In genomic region chr6:7129360-7129759, GRCh38 we compare ENCODE assay signal across 11 cellular contexts. TPM values are rescaled to one million over a fixed set of nuclear protein-coding genes. Genes with fewer than 3 reads are reported as not detected.
DNase-seq lines count a peak whose midpoint lies in the region; ATAC-seq and TF ChIP-seq lines count a peak whose summit lies in the region.
"Had no signal": no experiment of that assay in that cellular context is flagged by ENCODE, and none has a peak within 500 bp of the region (broad histone marks: within the 10 kb centered on the region; RNA-seq: fewer than 3 reads in every experiment).

No MANE protein-coding gene starts in this region.

- peaks cover 51% of the 10 kb centered on the region for H3K4me1 ChIP-seq in CD8-positive, alpha-beta T cell (ENCODE audit: insufficient read depth, low read length)
- H3K4me1 ChIP-seq in PC-3 (ENCODE audit: insufficient read depth, low read length), result peaks cover 22% of the 10 kb centered on the region

- 0 out of 2 replicates have a peak overlapping the region, but pooled peaks have one; percentile 27 for H3K4me2 ChIP-seq in PC-3 (ENCODE audit: low read length)

- H3K27me3 Mint-ChIP-seq in CD8-positive, alpha-beta T cell (ENCODE audit: low read depth), result no peaks in the 10 kb centered on the region
- no peaks in the 10 kb centered on the region for H3K27me3 Mint-ChIP-seq in progenitor cell of endocrine pancreas

- peaks cover 28% of the 10 kb centered on the region for H3K36me3 Mint-ChIP-seq in CD8-positive, alpha-beta T cell
- peaks cover 7% of the 10 kb centered on the region for H3K36me3 Mint-ChIP-seq in progenitor cell of endocrine pancreas (ENCODE audit: insufficient read depth)

- no peaks in the 10 kb centered on the region for H3K9me3 ChIP-seq in CD8-positive, alpha-beta T cell (ENCODE audit: low read length)
- no peaks in the 10 kb centered on the region for H3K9me3 ChIP-seq in PC-3 (ENCODE audit: low read length)

- TF ChIP-seq CTCF in CD8-positive, alpha-beta T cell (IDR thresholded peaks at IDR 0.05), result no peak
- TF ChIP-seq CTCF in PC-3 (conservative IDR thresholded peaks at IDR 0.05; ENCODE audit: low read depth, low read length), result no peak
- TF ChIP-seq CTCF in epithelial cell of esophagus (IDR thresholded peaks at IDR 0.05; ENCODE audit: insufficient read depth, low read depth, low read length, missing control alignments), result no peak
- TF ChIP-seq CTCF in progenitor cell of endocrine pancreas (IDR thresholded peaks at IDR 0.05; ENCODE audit: unreplicated experiment), result no peak

- no peaks in the 10 kb centered on the region for H3F3A ChIP-seq in PC-3 (ENCODE audit: low read length, unreplicated experiment)

- H3K27ac Mint-ChIP-seq in CD8-positive, alpha-beta T cell, result peak overlapping the region; percentile 74
- peak overlapping the region; percentile 93 for H3K27ac Mint-ChIP-seq in progenitor cell of endocrine pancreas

- H3K27ac ChIP-seq in CD8-positive, alpha-beta T cell (ENCODE audit: low read depth, low read length), result no peak overlapping the region
- peak overlapping the region; percentile 68 for H3K27ac ChIP-seq in PC-3 (ENCODE audit: low read length)

- H3K9me2 ChIP-seq in PC-3 (replicated peaks; ENCODE audit: low read length), result no peaks in the 10 kb centered on the region

- CTCF ChIA-PET in CD8-positive, alpha-beta T cell (lab: Charles Lee), result interaction anchor here (2.1 kb wide), 1 partner anchor 17 kb away, joined by 7 read pairs; no protein-coding TSS in a partner anchor
- CTCF ChIA-PET in PC-3 (lab: Charles Lee), result no interaction called here

- DNase-seq in CD8-positive, alpha-beta T cell, result no peak
- DNase-seq in PC-3 (peak; percentile 50), epithelial cell of esophagus (ENCODE audit: low read depth) (peak; percentile 89), progenitor cell of endocrine pancreas (ENCODE audit: low spot score, unreplicated experiment) (no peak), NCI-H2107 (lab: John Stamatoyannopoulos, UW) (no peak), hepatic stellate cell (ENCODE audit: low spot score) (no peak), germinal center (ENCODE audit: low spot score) (no peak)
- DNase-seq: DMS153; NCI-H345; stimulated activated CD4-positive, alpha-beta T cell treated with anti-CD3 and anti-CD28 coated beads, Interleukin-1b, Interleukin-23, amount 100 ng/mL, for 48 hours had no signal

- intact Hi-C loops in CD8-positive, alpha-beta T cell (cut with DNase I, micrococcal nuclease), result loop anchor here in 1 of 2 experiments (1.0 to 2.0 kb wide), 2 partner anchors 9 to 15 kb away; no protein-coding TSS in a partner anchor
- intact Hi-C loops in PC-3 (cut with micrococcal nuclease), result no loop called here

- peaks cover 28% of the 10 kb centered on the region for H4K20me1 ChIP-seq in PC-3 (ENCODE audit: low read length)

- H3K9me3 Mint-ChIP-seq in CD8-positive, alpha-beta T cell, result no peaks in the 10 kb centered on the region
- no peaks in the 10 kb centered on the region for H3K9me3 Mint-ChIP-seq in progenitor cell of endocrine pancreas (ENCODE audit: low read depth)

- no peak overlapping the region for H3K4me3 Mint-ChIP-seq in CD8-positive, alpha-beta T cell
- H3K4me3 Mint-ChIP-seq in progenitor cell of endocrine pancreas (ENCODE audit: low read depth), result no peak overlapping the region

- H3K27me3 ChIP-seq in CD8-positive, alpha-beta T cell (ENCODE audit: insufficient read depth, low read length), result no peaks in the 10 kb centered on the region
- no peaks in the 10 kb centered on the region for H3K27me3 ChIP-seq in PC-3 (ENCODE audit: low read length)

- BruUV-seq in PC-3 (replicated peaks; lab: Mats Ljungman, UMichigan), result no TSS peak

- POLR2A ChIA-PET in CD8-positive, alpha-beta T cell (lab: Charles Lee), result interaction anchor here (1.2 to 2.0 kb wide), 3 partner anchors 9 to 23 kb away, joined by 3 to 11 read pairs (median 3); no protein-coding TSS in a partner anchor
- POLR2A ChIA-PET in PC-3 (lab: Charles Lee; ENCODE audit: unreplicated experiment), result no interaction called here

- H3K4me3 ChIP-seq in CD8-positive, alpha-beta T cell (ENCODE audit: low read depth, low read length), result no peak overlapping the region
- H3K4me3 ChIP-seq in PC-3 (ENCODE audit: low read length) (no peak overlapping the region), epithelial cell of esophagus (ENCODE audit: low read length) (no peak overlapping the region)

- H3K79me2 ChIP-seq in PC-3 (ENCODE audit: low read length), result peaks cover 100% of the 10 kb centered on the region

- peak; percentile 45 for ATAC-seq in CD8-positive, alpha-beta T cell
- ATAC-seq in PC-3 (peak; percentile 53; the same call in 1 of the 2 replicates), HG03095 (IDR thresholded peaks at IDR 0.05; ENCODE audit: unreplicated experiment) (no peak)

- H2AFZ ChIP-seq in PC-3 (ENCODE audit: low read length), result no peak overlapping the region

- H3K36me3 ChIP-seq in CD8-positive, alpha-beta T cell (ENCODE audit: insufficient read depth, low read length), result no peaks in the 10 kb centered on the region
- H3K36me3 ChIP-seq in PC-3 (ENCODE audit: low read depth, low read length), result peaks cover 12% of the 10 kb centered on the region; the same call in 1 of the 2 replicates

- peaks cover 85% of the 10 kb centered on the region for H3K4me1 Mint-ChIP-seq in CD8-positive, alpha-beta T cell (ENCODE audit: low read depth)
- peaks cover 37% of the 10 kb centered on the region for H3K4me1 Mint-ChIP-seq in progenitor cell of endocrine pancreas (ENCODE audit: low read depth)

- H3K9ac ChIP-seq in PC-3 (ENCODE audit: low read length), result no peak overlapping the region

RNA-seq across cellular contexts. Expression of gene RREB1, which starts 21.6 kb away (rescaled TPM):
- total RNA-seq in CD8-positive, alpha-beta T cell, result 10 to 100 TPM; 47.1 to 52.4 TPM
- total RNA-seq in PC-3 (2014; rRNA removed), result 26.0 and 31.8 TPM in 2 replicates
- total RNA-seq in progenitor cell of endocrine pancreas, result 67.2 and 71.7 TPM in 2 replicates

Comparison
In these comparisons a context has a peak if more than half of its experiments do, and no peak if none do; other contexts are left out.
1. DNase-seq: peak in PC-3 (single experiment) and epithelial cell of esophagus (single experiment); none in CD8-positive, alpha-beta T cell (0 of 7), progenitor cell of endocrine pancreas (single experiment), NCI-H2107 (single experiment), hepatic stellate cell (single experiment) and germinal center (single experiment).